Comparison of ENCODE assay signal across 16 cellular contexts in genomic region chr9:17613723-17614122, GRCh38. TPM values are rescaled to one million over a fixed set of nuclear protein-coding genes. Genes with fewer than 3 reads are reported as not detected.
DNase-seq lines count a peak whose midpoint lies in the region; ATAC-seq and TF ChIP-seq lines count a peak whose summit lies in the region.
"Had no signal": no experiment of that assay in that cellular context is flagged by ENCODE, and none has a peak within 500 bp of the region (broad histone marks: within the 10 kb centered on the region; RNA-seq: fewer than 3 reads in every experiment).

No MANE protein-coding gene starts in this region.

- no peaks in the 10 kb centered on the region for H3K4me1 Mint-ChIP-seq in T-cell
- H3K4me1 Mint-ChIP-seq: CD8-positive, alpha-beta memory T cell had no signal

- H3K27me3 ChIP-seq in heart left ventricle: no peaks in the 10 kb centered on the region
- H3K27me3 ChIP-seq: right lobe of liver had no signal

- DNase-seq in AG10803 (ENCODE audit: low read depth) (peak; percentile 13), HCEC 1CT (peak; percentile 82), SK-MEL-5 (ENCODE audit: low read depth, low spot score) (peak; percentile 4), fibroblast of villous mesenchyme (ENCODE audit: low read depth) (peak; percentile 41), heart left ventricle (no peak), T-cell (no peak), superior temporal gyrus (ENCODE audit: extremely low spot score) (no peak)
- DNase-seq: activated CD4-positive, alpha-beta T cell treated with anti-CD3 and anti-CD28 coated beads, Interleukin-2, amount 50 U/mL, for 48 hours; CD8-positive, alpha-beta memory T cell; mucosa of descending colon; NCI-H2171 treated with DMSO at 0.1 percent for 48 hours; right lobe of liver; SK-N-SH had no signal

- peaks cover 0 to 14% (median 0%) of the 10 kb centered on the region in 12 donors for H3K4me1 ChIP-seq in heart left ventricle
- H3K4me1 ChIP-seq: right lobe of liver, tibial nerve had no signal

- no peak for TF ChIP-seq POLR2A in heart left ventricle (IDR thresholded peaks at IDR 0.05)

- POLR2A ChIA-PET in T-cell (lab: Charles Lee): no interaction called here

- peaks cover 0 to 7% (median 5%) of the 10 kb centered on the region in 3 donors for H3K9me3 Mint-ChIP-seq in T-cell

- intact Hi-C loops in heart left ventricle (cut with DNase I): no loop called here

- CTCF ChIA-PET in T-cell (lab: Charles Lee): no interaction called here

- no peaks in the 10 kb centered on the region for H3K36me3 Mint-ChIP-seq in T-cell
- H3K36me3 Mint-ChIP-seq: activated naive CD8-positive, alpha-beta T cell; CD8-positive, alpha-beta memory T cell had no signal

- ATAC-seq in heart left ventricle (no peak), T-cell (replicated peaks in 1 of 4) (no peak), GM19351 (IDR thresholded peaks at IDR 0.05; ENCODE audit: unreplicated experiment) (no peak)
- ATAC-seq: mucosa of descending colon, right lobe of liver had no signal

- no peaks in the 10 kb centered on the region for H3K36me3 ChIP-seq in heart left ventricle
- H3K36me3 ChIP-seq: right lobe of liver, tibial nerve had no signal

- H3K4me3 Mint-ChIP-seq in T-cell: no peak overlapping the region
- H3K4me3 Mint-ChIP-seq: activated naive CD8-positive, alpha-beta T cell; CD8-positive, alpha-beta memory T cell had no signal

- H3K4me3 ChIP-seq in AG10803 (ENCODE audit: low read length): no peak overlapping the region
- no peak overlapping the region for H3K4me3 ChIP-seq in fibroblast of villous mesenchyme (ENCODE audit: low read depth, low read length)
- no peak overlapping the region for H3K4me3 ChIP-seq in heart left ventricle
- H3K4me3 ChIP-seq: mucosa of descending colon, right lobe of liver, tibial nerve had no signal

- no peak overlapping the region for H3K27ac ChIP-seq in heart left ventricle
- H3K27ac ChIP-seq: right lobe of liver, tibial nerve had no signal

- in situ Hi-C loops in SK-MEL-5 (cut with HindIII; ENCODE audit: low pct_unique_long_range_greater_than_20kb, low sequenced_read_pairs): no loop called here

- no peaks in the 10 kb centered on the region for H3K9me3 ChIP-seq in heart left ventricle
- H3K9me3 ChIP-seq: mucosa of descending colon, right lobe of liver, SK-N-SH, tibial nerve had no signal

- no peaks in the 10 kb centered on the region for H3K27me3 Mint-ChIP-seq in T-cell
- H3K27me3 Mint-ChIP-seq: CD8-positive, alpha-beta memory T cell had no signal

- H3K27ac Mint-ChIP-seq in T-cell: no peak overlapping the region
- H3K27ac Mint-ChIP-seq: activated naive CD8-positive, alpha-beta T cell; CD8-positive, alpha-beta memory T cell had no signal

- TF ChIP-seq CTCF in AG10803 (conservative IDR thresholded peaks at IDR 0.05; ENCODE audit: low read length): no peak
- no peak for TF ChIP-seq CTCF in fibroblast of villous mesenchyme (IDR thresholded peaks at IDR 0.05; ENCODE audit: insufficient read depth, low read depth, low read length)
- no peak for TF ChIP-seq CTCF in heart left ventricle (IDR thresholded peaks at IDR 0.05)

- 45 to 66% (median 56%) methylated on average over 3 of the region's 3 CpGs for WGBS in heart left ventricle, 4 donors

RNA-seq across cellular contexts. Expression of gene SH3GL2, which starts 34.9 kb away (rescaled TPM):
- total RNA-seq in SK-MEL-5 (2014; rRNA removed; shearing (Covaris generic)): not detected in 2 replicates
- polyA plus RNA-seq in SK-MEL-5 (2015; cell fraction: cytosol; rRNA removed): 0.25 TPM in 1 of 2 replicates, not detected in the other
- polyA plus RNA-seq in SK-MEL-5 (2015; cell fraction: nucleus; rRNA removed): not detected in 2 replicates
- total RNA-seq in fibroblast of villous mesenchyme (0.32 and 0.43 TPM in 2 replicates), heart left ventricle (10 to 100 TPM in 2 of 9 donors, 1 to 10 TPM in 7; 1.8 to 20.9 (median 5.9) TPM), T-cell (not detected)
- polyA plus RNA-seq in heart left ventricle: 1 to 10 TPM; 1.3 to 3.5 TPM
- total RNA-seq: CD8-positive, alpha-beta memory T cell; tibial nerve had no signal
- polyA plus RNA-seq: CD8-positive, alpha-beta memory T cell had no signal

Comparison
In these comparisons a context has a peak if more than half of its experiments do, and no peak if none do; other contexts are left out.
1. DNase-seq: peak in AG10803 (single experiment), HCEC 1CT (single experiment), SK-MEL-5 (single experiment) and fibroblast of villous mesenchyme (single experiment); none in heart left ventricle (0 of 5), T-cell (0 of 34) and superior temporal gyrus (single experiment).